In genomic region chr1:112308716-112309115, GRCh38 we compare ENCODE assay signal across 15 cellular contexts.
DNase-seq lines count a peak whose midpoint lies in the region; ATAC-seq and TF ChIP-seq lines count a peak whose summit lies in the region.
"Had no signal": no experiment of that assay in that cellular context is flagged by ENCODE, and none has a peak within 500 bp of the region (broad histone marks: within the 10 kb centered on the region; RNA-seq: fewer than 3 reads in every experiment).

No MANE protein-coding gene starts in this region.

- H3K4me1 ChIP-seq in OCI-LY3 (ENCODE audit: low read length) (peaks cover 13% of the 10 kb centered on the region), H9 (ENCODE audit: insufficient read depth, low read length) (peaks cover 9% of the 10 kb centered on the region; the same call in 1 of the 2 replicates), gastrocnemius medialis (no peaks in the 10 kb centered on the region)
- H3K4me1 ChIP-seq: Caco-2 had no signal

- H3K9me3 ChIP-seq in OCI-LY3 (ENCODE audit: insufficient read depth, low read length) = no peaks in the 10 kb centered on the region
- H3K9me3 ChIP-seq in WERI-Rb-1 (ENCODE audit: severe bottlenecking) = no peaks in the 10 kb centered on the region
- H3K9me3 ChIP-seq in H9 (ENCODE audit: control insufficient read depth, low read depth, low read length) = no peaks in the 10 kb centered on the region
- no peaks in the 10 kb centered on the region for H3K9me3 ChIP-seq in gastrocnemius medialis
- H3K9me3 ChIP-seq: Caco-2 had no signal

- TF ChIP-seq CTCF in OCI-LY3 (IDR thresholded peaks at IDR 0.05; ENCODE audit: low read depth, low read length) (no peak), WERI-Rb-1 (IDR thresholded peaks at IDR 0.05; ENCODE audit: low read depth, low read length) (no peak), H9 (conservative IDR thresholded peaks at IDR 0.05) (no peak), gastrocnemius medialis (IDR thresholded peaks at IDR 0.05 in 4 of 5, conservative IDR thresholded peaks at IDR 0.05 in 1 of 5) (no peak)

- H2BK5ac ChIP-seq in H9 (ENCODE audit: insufficient read length, low read length) = no peak overlapping the region

- no peaks in the 10 kb centered on the region for H3K79me1 ChIP-seq in H9 (ENCODE audit: insufficient read depth, low read depth, low read length, poor library complexity, severe bottlenecking)

- H3T11ph ChIP-seq in H9 (ENCODE audit: low read length) = no peak overlapping the region

- no peak overlapping the region for H4K8ac ChIP-seq in H9 (replicated peaks; ENCODE audit: insufficient read length, low read depth, low read length)

- no peak overlapping the region for H2BK12ac ChIP-seq in H9 (ENCODE audit: insufficient read length, low read depth, low read length)

- no peak overlapping the region for H2BK120ac ChIP-seq in H9 (ENCODE audit: low read depth, low read length, poor library complexity, severe bottlenecking)

- H2AK5ac ChIP-seq in H9 (ENCODE audit: insufficient read length, low read length) = no peak overlapping the region

- H4K5ac ChIP-seq in H9 (ENCODE audit: insufficient read length, low read depth, low read length) = no peak overlapping the region

- H3K4me3 Mint-ChIP-seq in activated T-cell treated with anti-CD3 and anti-CD28 coated beads, Interleukin-2, amount 50 U/mL, for 72 hours = no peak overlapping the region
- H3K4me3 Mint-ChIP-seq in H9 = no peak overlapping the region
- no peak overlapping the region for H3K4me3 Mint-ChIP-seq in T-helper 2 cell treated with Interferon-gamma antibody and Interleukin-4, amounts not matched to agents 5 μg/mL and 100 μg/mL, for 36 hours
- H3K4me3 Mint-ChIP-seq: CD4-positive, CD25-positive, alpha-beta regulatory T cell; CD8-positive, alpha-beta T cell had no signal

- H3K36me3 Mint-ChIP-seq in activated T-cell treated with anti-CD3 and anti-CD28 coated beads, Interleukin-2, amount 50 U/mL, for 72 hours (ENCODE audit: insufficient read depth in 2 of 2) = no peaks in the 10 kb centered on the region
- H3K36me3 Mint-ChIP-seq in H9 (ENCODE audit: insufficient read depth in 1 of 3, low read depth in 3 of 3) = no peaks in the 10 kb centered on the region
- no peaks in the 10 kb centered on the region for H3K36me3 Mint-ChIP-seq in T-helper 2 cell treated with Interferon-gamma antibody and Interleukin-4, amounts not matched to agents 5 μg/mL and 100 μg/mL, for 36 hours (ENCODE audit: low read depth)
- H3K36me3 Mint-ChIP-seq: CD4-positive, CD25-positive, alpha-beta regulatory T cell; CD8-positive, alpha-beta T cell had no signal

- no peak overlapping the region for H3K9ac ChIP-seq in OCI-LY3 (ENCODE audit: low read length)
- H3K9ac ChIP-seq in H9 (ENCODE audit: extremely low read depth, insufficient read length, low read length) = no peak overlapping the region
- H3K9ac ChIP-seq: GM23248 had no signal

- H3K79me2 ChIP-seq in OCI-LY3 (ENCODE audit: low read length) = no peaks in the 10 kb centered on the region
- no peaks in the 10 kb centered on the region for H3K79me2 ChIP-seq in H9 (ENCODE audit: insufficient read depth, low read length)

- intact Hi-C loops in gastrocnemius medialis (cut with DNase I; ENCODE audit: low total_unique reads) = no loop called here

- no peak overlapping the region for H3K14ac ChIP-seq in H9 (ENCODE audit: insufficient read depth, low read length)

- H3K23ac ChIP-seq in H9 (ENCODE audit: insufficient read length, low read depth, low read length) = no peak overlapping the region

- H3K9me3 Mint-ChIP-seq in activated T-cell treated with anti-CD3 and anti-CD28 coated beads, Interleukin-2, amount 50 U/mL, for 72 hours = no peaks in the 10 kb centered on the region
- no peaks in the 10 kb centered on the region for H3K9me3 Mint-ChIP-seq in H9
- H3K9me3 Mint-ChIP-seq in T-helper 2 cell treated with Interferon-gamma antibody and Interleukin-4, amounts not matched to agents 5 μg/mL and 100 μg/mL, for 36 hours = no peaks in the 10 kb centered on the region
- H3K9me3 Mint-ChIP-seq: CD8-positive, alpha-beta T cell had no signal

- H3K4ac ChIP-seq in H9 (ENCODE audit: low read depth, low read length) = no peak overlapping the region

- H2BK15ac ChIP-seq in H9 (ENCODE audit: low read depth, low read length) = no peak overlapping the region

- ATAC-seq in activated T-cell treated with anti-CD3 and anti-CD28 coated beads, Interleukin-2, amount 50 U/mL, for 72 hours (replicated peaks in 1 of 2) = no peak
- no peak for ATAC-seq in gastrocnemius medialis
- ATAC-seq: CD8-positive, alpha-beta T cell had no signal

- no peak overlapping the region for H3K27ac Mint-ChIP-seq in activated T-cell treated with anti-CD3 and anti-CD28 coated beads, Interleukin-2, amount 50 U/mL, for 72 hours
- H3K27ac Mint-ChIP-seq in H9 = peak overlapping the region in 1 of 3 experiments; percentile 11; a peak in 1 of 7 replicates
- H3K27ac Mint-ChIP-seq in T-helper 2 cell treated with Interferon-gamma antibody and Interleukin-4, amounts not matched to agents 5 μg/mL and 100 μg/mL, for 36 hours = no peak overlapping the region
- H3K27ac Mint-ChIP-seq: CD4-positive, CD25-positive, alpha-beta regulatory T cell; CD8-positive, alpha-beta T cell had no signal

- H2BK20ac ChIP-seq in H9 (ENCODE audit: low read depth, low read length, poor library complexity, severe bottlenecking) = no peak overlapping the region

- H3K27ac ChIP-seq in OCI-LY3 (ENCODE audit: low read length) (no peak overlapping the region), WERI-Rb-1 (peak overlapping the region; percentile 25), H9 (ENCODE audit: insufficient read length, low read depth, low read length) (no peak overlapping the region), gastrocnemius medialis (no peak overlapping the region)
- H3K27ac ChIP-seq: C4-2B, GM23248 had no signal

- peaks cover 49% of the 10 kb centered on the region for H3K27me3 Mint-ChIP-seq in activated T-cell treated with anti-CD3 and anti-CD28 coated beads, Interleukin-2, amount 50 U/mL, for 72 hours (ENCODE audit: low read depth)
- H3K27me3 Mint-ChIP-seq in H9 (ENCODE audit: low read depth) = peaks cover 6% of the 10 kb centered on the region
- H3K27me3 Mint-ChIP-seq in T-helper 2 cell treated with Interferon-gamma antibody and Interleukin-4, amounts not matched to agents 5 μg/mL and 100 μg/mL, for 36 hours (ENCODE audit: low read depth) = peaks cover 7% of the 10 kb centered on the region

- H3K23me2 ChIP-seq in H9 (ENCODE audit: insufficient read length, low read depth, low read length, poor library complexity, severe bottlenecking) = no peaks in the 10 kb centered on the region

- H3K36me3 ChIP-seq in OCI-LY3 (replicated peaks; ENCODE audit: low read depth, low read length) (no peaks in the 10 kb centered on the region), WERI-Rb-1 (no peaks in the 10 kb centered on the region), gastrocnemius medialis (no peaks in the 10 kb centered on the region)

- peak overlapping the region; percentile 16; the same call in 1 of the 2 replicates for H3K4me2 ChIP-seq in OCI-LY3 (ENCODE audit: low read length)
- no peak overlapping the region for H3K4me2 ChIP-seq in H9 (ENCODE audit: insufficient read depth, insufficient read length, low read length)

- H2AFZ ChIP-seq in OCI-LY3 (ENCODE audit: low read depth, low read length) (no peak overlapping the region), H9 (ENCODE audit: low read length) (no peak overlapping the region)
- H2AFZ ChIP-seq: GM23248 had no signal

- H3K27me3 ChIP-seq in OCI-LY3 (ENCODE audit: low read depth, low read length) (no peaks in the 10 kb centered on the region; the same call in 1 of the 2 replicates), WERI-Rb-1 (ENCODE audit: insufficient read depth, low read depth, severe bottlenecking) (no peaks in the 10 kb centered on the region), H9 (ENCODE audit: insufficient read depth, low read length) (no peaks in the 10 kb centered on the region), gastrocnemius medialis (peaks cover 0 to 2% (median 0%) of the 10 kb centered on the region in 3 donors)

- no CpG with 5 or more reads among the region's 5 CpGs for WGBS in H9 (ENCODE audit: extremely low coverage, insufficient read length, low lambda C conversion rate)

- in situ Hi-C loops in gastrocnemius medialis (cut with MboI; ENCODE audit: low sequenced_read_pairs in 4 of 4) = no loop called here

- H3K56ac ChIP-seq in H9 (ENCODE audit: insufficient read length, low read depth, low read length) = no peak overlapping the region

- H3K18ac ChIP-seq in H9 (ENCODE audit: insufficient read length, low read depth, low read length) = no peak overlapping the region

- H3K4me1 Mint-ChIP-seq in activated T-cell treated with anti-CD3 and anti-CD28 coated beads, Interleukin-2, amount 50 U/mL, for 72 hours (ENCODE audit: low read depth) = no peaks in the 10 kb centered on the region
- H3K4me1 Mint-ChIP-seq in H9 = peaks cover 21 to 23% of the 10 kb centered on the region in 2 experiments
- no peaks in the 10 kb centered on the region for H3K4me1 Mint-ChIP-seq in T-helper 2 cell treated with Interferon-gamma antibody and Interleukin-4, amounts not matched to agents 5 μg/mL and 100 μg/mL, for 36 hours (ENCODE audit: low read depth)
- H3K4me1 Mint-ChIP-seq: CD4-positive, CD25-positive, alpha-beta regulatory T cell had no signal

- peak; percentile 43 for DNase-seq in NCI-H524 treated with DMSO at 0.1 percent for 48 hours (lab: John Stamatoyannopoulos, UW)
- DNase-seq in WERI-Rb-1 = peak; percentile 77
- no peak for DNase-seq in activated T-cell treated with anti-CD3 and anti-CD28 coated beads, Interleukin-2, amount 50 U/mL, for 72 hours
- DNase-seq in H9 = no peak
- DNase-seq in gastrocnemius medialis = no peak
- DNase-seq in T-helper 2 cell treated with Interferon-gamma antibody and Interleukin-4, amounts not matched to agents 5 μg/mL and 100 μg/mL, for 36 hours (ENCODE audit: low spot score) = no peak
- DNase-seq: Caco-2; CD4-positive, CD25-positive, alpha-beta regulatory T cell; CD8-positive, alpha-beta T cell; DMS153; DND-41; GM23248; HCEC 1CT had no signal

- TF ChIP-seq POLR2A in gastrocnemius medialis (IDR thresholded peaks at IDR 0.05) = no peak

- no peak overlapping the region for H4K91ac ChIP-seq in H9 (ENCODE audit: insufficient read length, low read depth, low read length)

- H4K20me1 ChIP-seq in OCI-LY3 (ENCODE audit: insufficient read depth, low read length) (no peaks in the 10 kb centered on the region), H9 (ENCODE audit: control insufficient read depth, insufficient read depth, insufficient read length) (no peaks in the 10 kb centered on the region)

- no peak overlapping the region for H3K4me3 ChIP-seq in OCI-LY3 (ENCODE audit: low read length)
- H3K4me3 ChIP-seq in WERI-Rb-1 (ENCODE audit: low read depth, low read length) = no peak overlapping the region
- H3K4me3 ChIP-seq in gastrocnemius medialis = no peak overlapping the region
- H3K4me3 ChIP-seq: GM23248 had no signal

Comparison
In these comparisons a context has a peak if more than half of its experiments do, and no peak if none do; other contexts are left out.
1. DNase-seq: peak in NCI-H524 treated with DMSO at 0.1 percent for 48 hours (single experiment) and WERI-Rb-1 (single experiment); none in activated T-cell treated with anti-CD3 and anti-CD28 coated beads, Interleukin-2, amount 50 U/mL, for 72 hours (0 of 2), H9 (single experiment), gastrocnemius medialis (0 of 2) and T-helper 2 cell treated with Interferon-gamma antibody and Interleukin-4, amounts not matched to agents 5 μg/mL and 100 μg/mL, for 36 hours (single experiment).